ENCODE assay signal across 1 cellular context in genomic region chr19:55247621-55248099, GRCh38.
TF ChIP-seq lines count a peak whose summit lies in the region.

No MANE protein-coding gene starts in this region.

TF ChIP-seq in GM23338, 12 proteins besides CTCF, POLR2A, EP300 and RAD21 (continued from another document):
- TF ChIP-seq, protein P1, sequence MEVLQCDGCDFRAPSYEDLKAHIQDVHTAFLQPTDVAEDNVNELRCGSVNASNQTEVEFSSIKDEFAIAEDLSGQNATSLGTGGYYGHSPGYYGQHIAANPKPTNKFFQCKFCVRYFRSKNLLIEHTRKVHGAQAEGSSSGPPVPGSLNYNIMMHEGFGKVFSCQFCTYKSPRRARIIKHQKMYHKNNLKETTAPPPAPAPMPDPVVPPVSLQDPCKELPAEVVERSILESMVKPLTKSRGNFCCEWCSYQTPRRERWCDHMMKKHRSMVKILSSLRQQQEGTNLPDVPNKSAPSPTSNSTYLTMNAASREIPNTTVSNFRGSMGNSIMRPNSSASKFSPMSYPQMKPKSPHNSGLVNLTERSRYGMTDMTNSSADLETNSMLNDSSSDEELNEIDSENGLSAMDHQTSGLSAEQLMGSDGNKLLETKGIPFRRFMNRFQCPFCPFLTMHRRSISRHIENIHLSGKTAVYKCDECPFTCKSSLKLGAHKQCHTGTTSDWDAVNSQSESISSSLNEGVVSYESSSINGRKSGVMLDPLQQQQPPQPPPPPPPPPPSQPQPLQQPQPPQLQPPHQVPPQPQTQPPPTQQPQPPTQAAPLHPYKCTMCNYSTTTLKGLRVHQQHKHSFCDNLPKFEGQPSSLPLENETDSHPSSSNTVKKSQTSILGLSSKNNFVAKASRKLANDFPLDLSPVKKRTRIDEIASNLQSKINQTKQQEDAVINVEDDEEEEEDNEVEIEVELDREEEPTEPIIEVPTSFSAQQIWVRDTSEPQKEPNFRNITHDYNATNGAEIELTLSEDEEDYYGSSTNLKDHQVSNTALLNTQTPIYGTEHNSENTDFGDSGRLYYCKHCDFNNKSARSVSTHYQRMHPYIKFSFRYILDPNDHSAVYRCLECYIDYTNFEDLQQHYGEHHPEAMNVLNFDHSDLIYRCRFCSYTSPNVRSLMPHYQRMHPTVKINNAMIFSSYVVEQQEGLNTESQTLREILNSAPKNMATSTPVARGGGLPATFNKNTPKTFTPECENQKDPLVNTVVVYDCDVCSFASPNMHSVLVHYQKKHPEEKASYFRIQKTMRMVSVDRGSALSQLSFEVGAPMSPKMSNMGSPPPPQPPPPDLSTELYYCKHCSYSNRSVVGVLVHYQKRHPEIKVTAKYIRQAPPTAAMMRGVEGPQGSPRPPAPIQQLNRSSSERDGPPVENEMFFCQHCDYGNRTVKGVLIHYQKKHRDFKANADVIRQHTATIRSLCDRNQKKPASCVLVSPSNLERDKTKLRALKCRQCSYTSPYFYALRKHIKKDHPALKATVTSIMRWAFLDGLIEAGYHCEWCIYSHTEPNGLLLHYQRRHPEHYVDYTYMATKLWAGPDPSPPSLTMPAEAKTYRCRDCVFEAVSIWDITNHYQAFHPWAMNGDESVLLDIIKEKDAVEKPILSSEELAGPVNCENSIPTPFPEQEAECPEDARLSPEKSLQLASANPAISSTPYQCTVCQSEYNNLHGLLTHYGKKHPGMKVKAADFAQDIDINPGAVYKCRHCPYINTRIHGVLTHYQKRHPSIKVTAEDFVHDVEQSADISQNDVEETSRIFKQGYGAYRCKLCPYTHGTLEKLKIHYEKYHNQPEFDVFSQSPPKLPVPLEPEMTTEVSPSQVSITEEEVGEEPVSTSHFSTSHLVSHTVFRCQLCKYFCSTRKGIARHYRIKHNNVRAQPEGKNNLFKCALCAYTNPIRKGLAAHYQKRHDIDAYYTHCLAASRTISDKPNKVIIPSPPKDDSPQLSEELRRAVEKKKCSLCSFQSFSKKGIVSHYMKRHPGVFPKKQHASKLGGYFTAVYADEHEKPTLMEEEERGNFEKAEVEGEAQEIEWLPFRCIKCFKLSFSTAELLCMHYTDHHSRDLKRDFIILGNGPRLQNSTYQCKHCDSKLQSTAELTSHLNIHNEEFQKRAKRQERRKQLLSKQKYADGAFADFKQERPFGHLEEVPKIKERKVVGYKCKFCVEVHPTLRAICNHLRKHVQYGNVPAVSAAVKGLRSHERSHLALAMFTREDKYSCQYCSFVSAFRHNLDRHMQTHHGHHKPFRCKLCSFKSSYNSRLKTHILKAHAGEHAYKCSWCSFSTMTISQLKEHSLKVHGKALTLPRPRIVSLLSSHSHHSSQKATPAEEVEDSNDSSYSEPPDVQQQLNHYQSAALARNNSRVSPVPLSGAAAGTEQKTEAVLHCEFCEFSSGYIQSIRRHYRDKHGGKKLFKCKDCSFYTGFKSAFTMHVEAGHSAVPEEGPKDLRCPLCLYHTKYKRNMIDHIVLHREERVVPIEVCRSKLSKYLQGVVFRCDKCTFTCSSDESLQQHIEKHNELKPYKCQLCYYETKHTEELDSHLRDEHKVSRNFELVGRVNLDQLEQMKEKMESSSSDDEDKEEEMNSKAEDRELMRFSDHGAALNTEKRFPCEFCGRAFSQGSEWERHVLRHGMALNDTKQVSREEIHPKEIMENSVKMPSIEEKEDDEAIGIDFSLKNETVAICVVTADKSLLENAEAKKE (CRISPR knock-in tag; IDR thresholded peaks at IDR 0.05) = no peak
- TF ChIP-seq CREB1 (CRISPR knock-in tag; IDR thresholded peaks at IDR 0.05; ENCODE audit: low read depth) (no peak), POLR2AphosphoS5 (IDR thresholded peaks at IDR 0.05; ENCODE audit: low read depth) (no peak)
